ENCODE assay signal across 34 cellular contexts in genomic region chr12:93333054-93333453, GRCh38.
"Had no signal": no experiment of that assay in that cellular context is flagged by ENCODE, and none has a peak within 500 bp of the region (broad histone marks: within the 10 kb centered on the region; RNA-seq: fewer than 3 reads in every experiment).

No MANE protein-coding gene starts in this region.

- FAIRE-seq: astrocyte, TTC549 had no signal

- H3K36me3 ChIP-seq: adrenal gland, brain microvascular endothelial cell, breast epithelium had no signal

- H3K4me1 ChIP-seq: adrenal gland, body of pancreas, breast epithelium had no signal

- ATAC-seq: activated CD8-positive, alpha-beta T cell treated with anti-CD3 and anti-CD28 coated beads for 36 hours; activated naive CD4-positive, alpha-beta T cell treated with anti-CD3 and anti-CD28 coated beads, Interleukin-2, amount 50 U/mL, for 72 hours; activated T-cell treated with anti-CD3 and anti-CD28 coated beads, Interleukin-2, amount 50 U/mL, for 4 hours; activated T-cell treated with anti-CD3 and anti-CD28 coated beads, Interleukin-2, amount 50 U/mL, for 72 hours; activated T-helper 17 cell treated with anti-CD3 and anti-CD28 coated beads, Interleukin-2, amount 50 U/mL, for 72 hours; body of pancreas had no signal

- H3K9me3 ChIP-seq: adrenal gland, body of pancreas, breast epithelium had no signal

- DNase-seq: activated B cell treated with CpG ODN at 0.5 μM for 24 hours; activated CD4-positive, alpha-beta memory T cell treated with anti-CD3 and anti-CD28 coated beads for 36 hours; activated CD4-positive, alpha-beta T cell treated with anti-CD3 and anti-CD28 coated beads for 4 hours; activated CD4-positive, alpha-beta T cell treated with anti-CD3 and anti-CD28 coated beads, Interleukin-2, amount 10 ng/mL, durations not matched to agents 24 days and 14 days; activated CD4-positive, alpha-beta T cell treated with anti-CD3 and anti-CD28 coated beads, Interleukin-2, amount 50 U/mL, for 1 hour; activated CD4-positive, alpha-beta T cell treated with anti-CD3 and anti-CD28 coated beads, Interleukin-2, amount 50 U/mL, for 4 hours; activated CD4-positive, CD25-positive, alpha-beta regulatory T cell treated with anti-CD3 and anti-CD28 coated beads, Interleukin-2, amount 50 U/mL, for 72 hours; activated CD8-positive, alpha-beta memory T cell treated with anti-CD3 and anti-CD28 coated beads, Interleukin-2, amount 50 U/mL, for 4 hours; activated CD8-positive, alpha-beta T cell treated with anti-CD3 and anti-CD28 coated beads for 36 hours; activated effector memory CD4-positive, alpha-beta T cell treated with anti-CD3 and anti-CD28 coated beads, Interleukin-2, amount 50 U/mL, for 16 hours; activated gamma-delta T cell treated with Interleukin-2 at 50 U/mL for 16 hours; activated naive CD4-positive, alpha-beta T cell; activated naive CD4-positive, alpha-beta T cell treated with anti-CD3 and anti-CD28 coated beads for 36 hours; activated naive CD4-positive, alpha-beta T cell treated with anti-CD3 and anti-CD28 coated beads, Interleukin-2, amount 50 U/mL, for 16 hours; activated naive CD8-positive, alpha-beta T cell treated with anti-CD3 and anti-CD28 coated beads for 36 hours; activated T-cell treated with anti-CD3 and anti-CD28 coated beads for 4 hours; activated T-cell treated with anti-CD3 and anti-CD28 coated beads, Interleukin-2, amount 50 U/mL, for 1 hour; activated T-cell treated with anti-CD3 and anti-CD28 coated beads, Interleukin-2, amount 50 U/mL, for 4 hours; activated T-cell treated with anti-CD3 and anti-CD28 coated beads, Interleukin-2, amount 50 U/mL, for 72 hours; adrenal gland; amniotic stem cell; aorta; body of pancreas; brain microvascular endothelial cell; central memory CD4-positive, alpha-beta T cell; T-helper 1 cell; T-helper 2 cell; T-helper 9 cell had no signal

- H3K27ac ChIP-seq: adrenal gland, body of pancreas, brain microvascular endothelial cell, breast epithelium, VCaP had no signal

- H3K27me3 ChIP-seq: adrenal gland, body of pancreas, brain microvascular endothelial cell, breast epithelium had no signal

- H3K4me3 ChIP-seq: adrenal gland, body of pancreas, breast epithelium had no signal
